In genomic region chr2:151560289-151560688, GRCh38 we compare ENCODE assay signal across 9 cellular contexts.
DNase-seq lines count a peak whose midpoint lies in the region; ATAC-seq, FAIRE-seq and TF ChIP-seq lines count a peak whose summit lies in the region.
"Had no signal": no experiment of that assay in that cellular context is flagged by ENCODE, and none has a peak within 500 bp of the region (broad histone marks: within the 10 kb centered on the region; RNA-seq: fewer than 3 reads in every experiment).

No MANE protein-coding gene starts in this region.

- H3K4ac ChIP-seq in IMR-90 (ENCODE audit: low read depth, low read length): no peak overlapping the region

- H2BK20ac ChIP-seq in IMR-90 (ENCODE audit: low read depth, low read length): no peak overlapping the region

- H3K4me3 ChIP-seq in IMR-90 (ENCODE audit: insufficient read depth, low read depth, low read length): no peak overlapping the region
- H3K4me3 ChIP-seq in astrocyte (ENCODE audit: insufficient read depth, low read depth, low read length): no peak overlapping the region
- H3K4me3 ChIP-seq in smooth muscle cell: no peak overlapping the region

- no peaks in the 10 kb centered on the region for H3K27me3 Mint-ChIP-seq in astrocyte (ENCODE audit: low read depth, unreplicated experiment)

- H3K79me2 ChIP-seq in astrocyte (ENCODE audit: insufficient read depth, low read length) (no peaks in the 10 kb centered on the region), smooth muscle cell (ENCODE audit: low read depth) (no peaks in the 10 kb centered on the region)

- no peaks in the 10 kb centered on the region for H3K9me1 ChIP-seq in IMR-90 (ENCODE audit: insufficient read depth, low read length)

- peaks cover 15% of the 10 kb centered on the region for H3K4me1 Mint-ChIP-seq in astrocyte (ENCODE audit: low read depth, unreplicated experiment)

- no peak overlapping the region for H3K14ac ChIP-seq in IMR-90 (replicated peaks; ENCODE audit: low read depth, low read length)

- H2AFZ ChIP-seq in IMR-90 (replicated peaks; ENCODE audit: low read length, poor library complexity) (peak overlapping the region; percentile 58), astrocyte (ENCODE audit: low read depth, low read length) (no peak overlapping the region), smooth muscle cell (ENCODE audit: low read depth) (no peak overlapping the region)

- H3K18ac ChIP-seq in IMR-90 (ENCODE audit: low read depth, low read length): no peak overlapping the region

- no peaks in the 10 kb centered on the region for H4K20me1 ChIP-seq in IMR-90 (ENCODE audit: insufficient read depth, low read length)
- no peaks in the 10 kb centered on the region for H4K20me1 ChIP-seq in astrocyte (ENCODE audit: insufficient read depth, low read length)
- no peaks in the 10 kb centered on the region for H4K20me1 ChIP-seq in smooth muscle cell (ENCODE audit: low read depth)

- in situ Hi-C loops in IMR-90 (cut with MboI; ENCODE audit: low sequenced_read_pairs): no loop called here

- intact Hi-C loops in IMR-90 (cut with micrococcal nuclease): no loop called here
- intact Hi-C loops in left cardiac atrium (cut with DNase I): no loop called here

- no peak overlapping the region for H2BK120ac ChIP-seq in IMR-90 (ENCODE audit: low read depth, low read length)

- no peak for TF ChIP-seq POLR2A in IMR-90 (IDR thresholded peaks at IDR 0.05; ENCODE audit: low read depth, low read length)

- H4K5ac ChIP-seq in IMR-90 (ENCODE audit: low read depth, low read length): no peak overlapping the region

- H2AK9ac ChIP-seq in IMR-90 (replicated peaks; ENCODE audit: low read depth, low read length, poor library complexity): no peak overlapping the region

- peaks cover 7% of the 10 kb centered on the region for H3F3A ChIP-seq in smooth muscle cell (ENCODE audit: low read depth)

- no peak overlapping the region for H4K91ac ChIP-seq in IMR-90 (ENCODE audit: insufficient read depth, low read depth, low read length)

- no CpG with 5 or more reads among the region's 3 CpGs for WGBS in IMR-90 (ENCODE audit: extremely low coverage in 2 of 2, insufficient read length in 1 of 2), 2 experiments
- 8% methylated on average over 3 of the region's 3 CpGs for WGBS in smooth muscle cell (ENCODE audit: low lambda C conversion rate)

- H3K9ac ChIP-seq in IMR-90 (ENCODE audit: low read depth, low read length) (no peak overlapping the region), astrocyte (ENCODE audit: low read length) (no peak overlapping the region), smooth muscle cell (ENCODE audit: low read depth) (no peak overlapping the region)

- no peak overlapping the region for H3K4me3 Mint-ChIP-seq in astrocyte (ENCODE audit: unreplicated experiment)

- no peaks in the 10 kb centered on the region for H3K9me3 Mint-ChIP-seq in astrocyte (ENCODE audit: unreplicated experiment)

- POLR2A ChIA-PET in IMR-90 (lab: Charles Lee; ENCODE audit: unreplicated experiment): no interaction called here

- H3K27ac Mint-ChIP-seq in astrocyte (ENCODE audit: unreplicated experiment): peak overlapping the region; percentile 83

- H2AK5ac ChIP-seq in IMR-90 (ENCODE audit: low read depth, low read length): no peak overlapping the region

- H3K27me3 ChIP-seq in IMR-90 (ENCODE audit: control insufficient read depth, insufficient read depth, low read length) (no peaks in the 10 kb centered on the region), astrocyte (ENCODE audit: insufficient read depth, low read length) (no peaks in the 10 kb centered on the region), smooth muscle cell (ENCODE audit: low read depth) (no peaks in the 10 kb centered on the region)

- H3K4me1 ChIP-seq in IMR-90 (ENCODE audit: control insufficient read depth, insufficient read depth, low read length): no peaks in the 10 kb centered on the region
- no peaks in the 10 kb centered on the region for H3K4me1 ChIP-seq in astrocyte (ENCODE audit: insufficient read depth, low read length)
- H3K4me1 ChIP-seq in smooth muscle cell (ENCODE audit: low read depth): no peaks in the 10 kb centered on the region

- DNase-seq in IMR-90: peak; percentile 33
- peak; percentile 72 for DNase-seq in astrocyte (ENCODE audit: low read depth)
- DNase-seq in left cardiac atrium: peak; percentile 31
- no peak for DNase-seq in smooth muscle cell (lab: John Stamatoyannopoulos, UW; ENCODE audit: unreplicated experiment)
- DNase-seq in putamen (ENCODE audit: low spot score): no peak
- no peak for DNase-seq in AG08396 (ENCODE audit: low spot score)
- DNase-seq: NCI-H2171, T-helper 1 cell had no signal

- H3K79me1 ChIP-seq in IMR-90 (ENCODE audit: low read depth in 1 of 2, low read length in 2 of 2): no peaks in the 10 kb centered on the region

- CTCF ChIA-PET in IMR-90 (lab: Yijun Ruan, JAX): no interaction called here

- TF ChIP-seq RAD21 in IMR-90 (IDR thresholded peaks at IDR 0.05; ENCODE audit: low read length): no peak

- no peak overlapping the region for H2BK15ac ChIP-seq in IMR-90 (ENCODE audit: low read depth, low read length)

- dilution Hi-C loops in IMR-90 (cut with HindIII; ENCODE audit: low sequenced_read_pairs, unreplicated experiment): no loop called here

- no peak overlapping the region for H3K56ac ChIP-seq in IMR-90 (ENCODE audit: extremely low read depth, insufficient read depth, low read length)

- ATAC-seq in IMR-90 (ENCODE audit: low read depth) (peak; percentile 46; the same call in 1 of the 2 replicates), left cardiac atrium (peak; percentile 98), HG03565 (IDR thresholded peaks at IDR 0.05; ENCODE audit: unreplicated experiment) (no peak)

- H3K27ac ChIP-seq in IMR-90 (ENCODE audit: insufficient read depth, low read length) (no peak overlapping the region), astrocyte (ENCODE audit: low read depth, low read length) (no peak overlapping the region), smooth muscle cell (ENCODE audit: low read depth) (peak overlapping the region; percentile 38)

- FAIRE-seq in astrocyte (lab: Jason Lieb, UNC): no peak

- no peak overlapping the region for H2BK5ac ChIP-seq in IMR-90 (ENCODE audit: low read depth, low read length, poor library complexity, severe bottlenecking)

- H3K36me3 Mint-ChIP-seq in astrocyte (ENCODE audit: low read depth, unreplicated experiment): no peaks in the 10 kb centered on the region

- H3K36me3 ChIP-seq in IMR-90 (ENCODE audit: control insufficient read depth, insufficient read depth, low read length) (no peaks in the 10 kb centered on the region), astrocyte (ENCODE audit: insufficient read depth, low read length) (no peaks in the 10 kb centered on the region), smooth muscle cell (ENCODE audit: low read depth) (no peaks in the 10 kb centered on the region)

- no TSS peak for BruUV-seq in IMR-90 (replicated peaks; lab: Mats Ljungman, UMichigan)

- H3K9me3 ChIP-seq in IMR-90 (ENCODE audit: control insufficient read depth, insufficient read depth, low read length) (no peaks in the 10 kb centered on the region), astrocyte (ENCODE audit: insufficient read depth, low read depth, low read length) (no peaks in the 10 kb centered on the region), smooth muscle cell (replicated peaks; ENCODE audit: low read depth) (no peaks in the 10 kb centered on the region)

- no peak overlapping the region for H4K8ac ChIP-seq in IMR-90 (ENCODE audit: low read depth in 2 of 2, low read length in 2 of 2)

- TF ChIP-seq CTCF in IMR-90 (conservative IDR thresholded peaks at IDR 0.05; ENCODE audit: low read depth, low read length): no peak
- TF ChIP-seq CTCF in astrocyte (IDR thresholded peaks at IDR 0.05; ENCODE audit: insufficient read depth, low read depth, low read length): no peak
- TF ChIP-seq CTCF in smooth muscle cell (IDR thresholded peaks at IDR 0.05; ENCODE audit: borderline replicate concordance, insufficient read depth, poor library complexity, severe bottlenecking): no peak

- H3K23ac ChIP-seq in IMR-90 (ENCODE audit: low read depth, low read length): no peak overlapping the region

- H3K4me2 ChIP-seq in IMR-90 (ENCODE audit: low read depth, low read length): no peak overlapping the region
- H3K4me2 ChIP-seq in astrocyte (ENCODE audit: low read length): no peak overlapping the region
- H3K4me2 ChIP-seq in smooth muscle cell: no peak overlapping the region

TF ChIP-seq in IMR-90, 13 proteins besides CTCF, POLR2A, EP300 and RAD21:
- no peak for TF ChIP-seq MAZ (IDR thresholded peaks at IDR 0.05; ENCODE audit: borderline replicate concordance, low read depth, low read length)
- no peak for TF ChIP-seq ELK1 (IDR thresholded peaks at IDR 0.05; ENCODE audit: borderline replicate concordance, low read depth, low read length)
- no peak for TF ChIP-seq RCOR1 (IDR thresholded peaks at IDR 0.05; ENCODE audit: insufficient replicate concordance, low read length)

Comparison
In these comparisons a context has a peak if more than half of its experiments do, and no peak if none do; other contexts are left out.
1. DNase-seq: peak in IMR-90 (single experiment), astrocyte (single experiment) and left cardiac atrium (single experiment); none in smooth muscle cell (single experiment), putamen (single experiment) and AG08396 (single experiment).